Comparison of ENCODE assay signal across 8 cellular contexts in genomic region chr14:97185186-97185585, GRCh38.
DNase-seq lines count a peak whose midpoint lies in the region; ATAC-seq, FAIRE-seq and TF ChIP-seq lines count a peak whose summit lies in the region.

No MANE protein-coding gene starts in this region.

- H3K27me3 ChIP-seq in SK-N-SH (ENCODE audit: insufficient read depth) (no peaks in the 10 kb centered on the region), astrocyte (ENCODE audit: insufficient read depth, low read length) (peaks cover 3% of the 10 kb centered on the region), neural progenitor cell (no peaks in the 10 kb centered on the region)

- no peak for ATAC-seq in SK-N-SH treated with all-trans-retinoic acid at 6 μM for 48 hours

- peaks cover 5% of the 10 kb centered on the region for H3F3A ChIP-seq in SK-N-SH (replicated peaks; ENCODE audit: insufficient read depth)
- peaks cover 11% of the 10 kb centered on the region for H3F3A ChIP-seq in neural progenitor cell (ENCODE audit: low read depth)

- TF ChIP-seq EP300 in SK-N-SH (IDR thresholded peaks at IDR 0.05; ENCODE audit: borderline replicate concordance in 1 of 2, low read depth in 1 of 2, low read length in 1 of 2): no peak

- peak; percentile 39 for TF ChIP-seq CTCF in SK-N-SH (IDR thresholded peaks at IDR 0.05)
- 0 out of 2 replicates have a peak, but pooled peaks have one; percentile 14 for TF ChIP-seq CTCF in LNCAP (IDR thresholded peaks at IDR 0.05)
- no peak for TF ChIP-seq CTCF in astrocyte (IDR thresholded peaks at IDR 0.05; ENCODE audit: insufficient read depth, low read depth, low read length)
- TF ChIP-seq CTCF in neural progenitor cell (IDR thresholded peaks at IDR 0.05): peak; percentile 62

- H3K9ac ChIP-seq in SK-N-SH: no peak overlapping the region
- no peak overlapping the region for H3K9ac ChIP-seq in astrocyte (ENCODE audit: low read length)
- no peak overlapping the region for H3K9ac ChIP-seq in neural progenitor cell

- WGBS in SK-N-SH (ENCODE audit: low lambda C conversion rate): under 1% methylated on average over 6 of the region's 6 CpGs

- H3K4me2 ChIP-seq in SK-N-SH: no peak overlapping the region
- no peak overlapping the region for H3K4me2 ChIP-seq in astrocyte (ENCODE audit: low read length)
- no peak overlapping the region for H3K4me2 ChIP-seq in neural progenitor cell

- no peak overlapping the region for H3K27ac ChIP-seq in SK-N-SH (ENCODE audit: low read depth in 2 of 2, low read length in 1 of 2)
- H3K27ac ChIP-seq in astrocyte (ENCODE audit: low read depth, low read length): no peak overlapping the region
- no peak overlapping the region for H3K27ac ChIP-seq in neural progenitor cell

- H3K4me3 ChIP-seq in SK-N-SH (ENCODE audit: low read depth in 2 of 2, low read length in 1 of 2) (no peak overlapping the region; a peak in 1 of 4 replicates), astrocyte (ENCODE audit: insufficient read depth, low read depth, low read length) (no peak overlapping the region), neural progenitor cell (no peak overlapping the region)

- H3K36me3 ChIP-seq in SK-N-SH (replicated peaks in 1 of 2; ENCODE audit: control insufficient read depth in 1 of 2, insufficient read depth in 2 of 2, low read length in 1 of 2) (no peaks in the 10 kb centered on the region), astrocyte (ENCODE audit: insufficient read depth, low read length) (no peaks in the 10 kb centered on the region), neural progenitor cell (no peaks in the 10 kb centered on the region)

- H3K4me1 ChIP-seq in SK-N-SH (ENCODE audit: control insufficient read depth in 1 of 2, insufficient read depth in 2 of 2, low read depth in 1 of 2, low read length in 1 of 2) (peaks cover 0 to 9% of the 10 kb centered on the region in 2 experiments; a peak in 1 of 4 replicates), astrocyte (ENCODE audit: insufficient read depth, low read length) (peaks cover 6% of the 10 kb centered on the region), neural progenitor cell (no peaks in the 10 kb centered on the region)

- no peaks in the 10 kb centered on the region for H3K9me2 ChIP-seq in SK-N-SH

- CTCF ChIA-PET in SK-N-SH (lab: Yijun Ruan, JAX): interaction anchor here (1.5 kb wide), 1 partner anchor 23 kb away, joined by 3 read pairs; no protein-coding TSS in a partner anchor

- H3K79me2 ChIP-seq in SK-N-SH (ENCODE audit: insufficient read depth): no peaks in the 10 kb centered on the region
- H3K79me2 ChIP-seq in astrocyte (ENCODE audit: insufficient read depth, low read length): no peaks in the 10 kb centered on the region
- H3K79me2 ChIP-seq in neural progenitor cell (ENCODE audit: low read depth): no peaks in the 10 kb centered on the region

- POLR2A ChIA-PET in SK-N-SH (lab: Yijun Ruan, JAX): no interaction called here

- DNase-seq in SK-N-SH (no peak), astrocyte (ENCODE audit: low read depth) (no peak), neural progenitor cell (ENCODE audit: low spot score) (peak; percentile 48), GM12891 (ENCODE audit: insufficient read length, low spot score) (no peak), mucosa of gallbladder (ENCODE audit: low spot score) (no peak), NK-92 (lab: John Stamatoyannopoulos, UW; ENCODE audit: unreplicated experiment) (no peak)

- TF ChIP-seq RAD21 in SK-N-SH (IDR thresholded peaks at IDR 0.05; ENCODE audit: low read length): 0 out of 2 replicates have a peak, but pooled peaks have one; percentile 23

- H3K27me3 Mint-ChIP-seq in astrocyte (ENCODE audit: low read depth, unreplicated experiment): peaks cover 9% of the 10 kb centered on the region
- peaks cover 3% of the 10 kb centered on the region for H3K27me3 Mint-ChIP-seq in neural progenitor cell (ENCODE audit: insufficient read depth, low read depth)

- H3K9me3 Mint-ChIP-seq in astrocyte (ENCODE audit: unreplicated experiment) (no peaks in the 10 kb centered on the region), neural progenitor cell (peaks cover 5% of the 10 kb centered on the region)

- no peak overlapping the region for H2AFZ ChIP-seq in SK-N-SH (ENCODE audit: low read depth)
- no peak overlapping the region for H2AFZ ChIP-seq in astrocyte (ENCODE audit: low read depth, low read length)
- H2AFZ ChIP-seq in neural progenitor cell (replicated peaks): no peak overlapping the region

- H3K9me3 ChIP-seq in SK-N-SH (no peaks in the 10 kb centered on the region), astrocyte (ENCODE audit: insufficient read depth, low read depth, low read length) (no peaks in the 10 kb centered on the region), neural progenitor cell (ENCODE audit: low read depth) (no peaks in the 10 kb centered on the region)

- peak; percentile 13 for FAIRE-seq in astrocyte (lab: Jason Lieb, UNC)
- FAIRE-seq in GM12891 (lab: Jason Lieb, UNC): no peak

- no peak for TF ChIP-seq POLR2A in GM12891 (IDR thresholded peaks at IDR 0.05; ENCODE audit: low read depth, low read length)

- H4K20me1 ChIP-seq in SK-N-SH (ENCODE audit: insufficient read depth) (no peaks in the 10 kb centered on the region), astrocyte (ENCODE audit: insufficient read depth, low read length) (no peaks in the 10 kb centered on the region), neural progenitor cell (ENCODE audit: low read depth) (no peaks in the 10 kb centered on the region)

- no peak overlapping the region for H3K27ac Mint-ChIP-seq in astrocyte (ENCODE audit: unreplicated experiment)
- no peak overlapping the region for H3K27ac Mint-ChIP-seq in neural progenitor cell

- H3K4me1 Mint-ChIP-seq in astrocyte (ENCODE audit: low read depth, unreplicated experiment): peaks cover 3% of the 10 kb centered on the region
- no peaks in the 10 kb centered on the region for H3K4me1 Mint-ChIP-seq in neural progenitor cell

- H3K4me3 Mint-ChIP-seq in astrocyte (ENCODE audit: unreplicated experiment): no peak overlapping the region
- H3K4me3 Mint-ChIP-seq in neural progenitor cell: no peak overlapping the region

- H3K36me3 Mint-ChIP-seq in astrocyte (ENCODE audit: low read depth, unreplicated experiment): no peaks in the 10 kb centered on the region
- H3K36me3 Mint-ChIP-seq in neural progenitor cell: no peaks in the 10 kb centered on the region

TF ChIP-seq in SK-N-SH, 30 proteins besides CTCF, POLR2A, EP300 and RAD21 (continues in another document):
- TF ChIP-seq FOSL2 (IDR thresholded peaks at IDR 0.05; ENCODE audit: borderline replicate concordance, low read depth) (no peak), NRF1 (IDR thresholded peaks at IDR 0.05; ENCODE audit: low read depth, low read length) (no peak)
- TF ChIP-seq, protein P1, sequence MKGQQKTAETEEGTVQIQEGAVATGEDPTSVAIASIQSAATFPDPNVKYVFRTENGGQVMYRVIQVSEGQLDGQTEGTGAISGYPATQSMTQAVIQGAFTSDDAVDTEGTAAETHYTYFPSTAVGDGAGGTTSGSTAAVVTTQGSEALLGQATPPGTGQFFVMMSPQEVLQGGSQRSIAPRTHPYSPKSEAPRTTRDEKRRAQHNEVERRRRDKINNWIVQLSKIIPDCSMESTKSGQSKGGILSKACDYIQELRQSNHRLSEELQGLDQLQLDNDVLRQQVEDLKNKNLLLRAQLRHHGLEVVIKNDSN (IDR thresholded peaks at IDR 0.05; ENCODE audit: borderline replicate concordance, low read depth): no peak

TF ChIP-seq in SK-N-SH treated with all-trans-retinoic acid at 6 μM for 48 hours, 23 proteins besides CTCF, POLR2A, EP300 and RAD21 (continues in another document):
- no peak for TF ChIP-seq RARB (CRISPR knock-in tag; IDR thresholded peaks at IDR 0.05)
- no peak for TF ChIP-seq BACH2 (CRISPR knock-in tag; IDR thresholded peaks at IDR 0.05; ENCODE audit: borderline replicate concordance)
- no peak for TF ChIP-seq ZC3H10 (CRISPR knock-in tag; IDR thresholded peaks at IDR 0.05)
- TF ChIP-seq ZFP30 (CRISPR knock-in tag; IDR thresholded peaks at IDR 0.05): no peak
- TF ChIP-seq POU6F1 (CRISPR knock-in tag; IDR thresholded peaks at IDR 0.05; ENCODE audit: borderline replicate concordance, low read depth): no peak
- TF ChIP-seq GLIS3 (CRISPR knock-in tag; IDR thresholded peaks at IDR 0.05): no peak
- no peak for TF ChIP-seq OSR1 (CRISPR knock-in tag; IDR thresholded peaks at IDR 0.05)

TF ChIP-seq in GM12891, 5 proteins besides CTCF, POLR2A, EP300 and RAD21:
- TF ChIP-seq POLR2AphosphoS5 (IDR thresholded peaks at IDR 0.05; ENCODE audit: low read depth, low read length) (no peak), PAX5 (IDR thresholded peaks at IDR 0.05; ENCODE audit: insufficient read depth, low read length, severe bottlenecking) (no peak), TAF1 (IDR thresholded peaks at IDR 0.05; ENCODE audit: low read depth, low read length) (no peak), SPI1 (IDR thresholded peaks at IDR 0.05; ENCODE audit: low read depth, low read length) (no peak), POU2F2 (IDR thresholded peaks at IDR 0.05; ENCODE audit: low read depth, low read length) (no peak)
